ENCODE assay signal across 10 cellular contexts in genomic region chr15:99507732-99508571, GRCh38. TPM values are rescaled to one million over a fixed set of nuclear protein-coding genes. Genes with fewer than 3 reads are reported as not detected.
DNase-seq lines count a peak whose midpoint lies in the region; ATAC-seq and TF ChIP-seq lines count a peak whose summit lies in the region.
"Had no signal": no experiment of that assay in that cellular context is flagged by ENCODE, and none has a peak within 500 bp of the region (broad histone marks: within the 10 kb centered on the region; RNA-seq: fewer than 3 reads in every experiment).

No MANE protein-coding gene starts in this region.

- H3K9ac ChIP-seq in PC-3 (ENCODE audit: low read length) (peak overlapping the region; percentile 4; the same call in 1 of the 2 replicates), stomach smooth muscle (ENCODE audit: low read length in 2 of 2) (peak overlapping the region; percentile 65 to 66)

- H3K9me3 ChIP-seq in PC-3 (ENCODE audit: low read length) (no peaks in the 10 kb centered on the region), stomach smooth muscle (ENCODE audit: control insufficient read depth in 2 of 2, low read length in 2 of 2) (no peaks in the 10 kb centered on the region)

- peaks cover 78% of the 10 kb centered on the region for H3K4me1 Mint-ChIP-seq in activated CD8-positive, alpha-beta memory T cell treated with anti-CD3 and anti-CD28 coated beads, Interleukin-2, amount 10 ng/mL, durations not matched to agents 7 days and 5 days

- H3K27me3 ChIP-seq in PC-3 (ENCODE audit: low read length) (no peaks in the 10 kb centered on the region), stomach smooth muscle (ENCODE audit: control insufficient read depth in 1 of 2, insufficient read depth in 2 of 2, low read length in 2 of 2) (no peaks in the 10 kb centered on the region)

- POLR2A ChIA-PET in PC-3 (lab: Charles Lee; ENCODE audit: unreplicated experiment), result no interaction called here

- H3K4me3 Mint-ChIP-seq in activated CD8-positive, alpha-beta memory T cell treated with anti-CD3 and anti-CD28 coated beads, Interleukin-2, amount 10 ng/mL, durations not matched to agents 7 days and 5 days, result no peak overlapping the region
- H3K4me3 Mint-ChIP-seq: neural crest cell had no signal

- H3F3A ChIP-seq in PC-3 (ENCODE audit: low read length, unreplicated experiment), result no peaks in the 10 kb centered on the region

- intact Hi-C loops in PC-3 (cut with micrococcal nuclease) (loop anchor here (2.0 kb wide), 1 partner anchor 65 kb away; no protein-coding TSS in a partner anchor), Right ventricle myocardium superior (cut with DNase I) (loop anchor here (5.0 kb wide), 1 partner anchor 54 kb away; no protein-coding TSS in a partner anchor)

- H3K27ac Mint-ChIP-seq in activated CD8-positive, alpha-beta memory T cell treated with anti-CD3 and anti-CD28 coated beads, Interleukin-2, amount 10 ng/mL, durations not matched to agents 7 days and 5 days, result no peak overlapping the region

- H3K4me1 ChIP-seq in PC-3 (ENCODE audit: insufficient read depth, low read length) (peaks cover 32% of the 10 kb centered on the region), stomach smooth muscle (ENCODE audit: control insufficient read depth, insufficient read depth, low read length) (peaks cover 50% of the 10 kb centered on the region)

- H3K79me2 ChIP-seq in PC-3 (ENCODE audit: low read length), result no peaks in the 10 kb centered on the region

- H3K27ac ChIP-seq in PC-3 (ENCODE audit: low read length) (peak overlapping the region; percentile 73), stomach smooth muscle (ENCODE audit: low read length) (peak overlapping the region; percentile 95)
- H3K27ac ChIP-seq: C4-2B had no signal

- H3K36me3 Mint-ChIP-seq in activated CD8-positive, alpha-beta memory T cell treated with anti-CD3 and anti-CD28 coated beads, Interleukin-2, amount 10 ng/mL, durations not matched to agents 7 days and 5 days, result peaks cover 5% of the 10 kb centered on the region

- H3K36me3 ChIP-seq in PC-3 (ENCODE audit: low read depth, low read length), result no peaks in the 10 kb centered on the region
- H3K36me3 ChIP-seq in stomach smooth muscle (ENCODE audit: control insufficient read depth in 2 of 2, insufficient read depth in 2 of 2, low read length in 2 of 2), result no peaks in the 10 kb centered on the region

- H3K9me2 ChIP-seq in PC-3 (replicated peaks; ENCODE audit: low read length), result no peaks in the 10 kb centered on the region

- DNase-seq in activated CD8-positive, alpha-beta memory T cell treated with anti-CD3 and anti-CD28 coated beads, Interleukin-2, amount 10 ng/mL, durations not matched to agents 7 days and 5 days, result peak; percentile 67
- no peak for DNase-seq in activated CD8-positive, alpha-beta memory T cell treated with anti-CD3 and anti-CD28 coated beads, Interleukin-2, amount 50 U/mL, for 48 hours
- DNase-seq in PC-3, result peak; percentile 78
- DNase-seq in Right ventricle myocardium superior, result no peak
- DNase-seq in RKO (ENCODE audit: low spot score), result no peak
- no peak for DNase-seq in DMS79 treated with DMSO at 0.1 percent for 48 hours (lab: John Stamatoyannopoulos, UW)
- no peak for DNase-seq in D341Med (ENCODE audit: low spot score)

- TF ChIP-seq CTCF in PC-3 (conservative IDR thresholded peaks at IDR 0.05; ENCODE audit: low read depth, low read length), result no peak

- CTCF ChIA-PET in activated CD8-positive, alpha-beta memory T cell treated with anti-CD3 and anti-CD28 coated beads, Interleukin-2, amount 10 ng/mL, durations not matched to agents 7 days and 5 days (lab: Charles Lee), result no interaction called here
- CTCF ChIA-PET in PC-3 (lab: Charles Lee), result no interaction called here

- peaks cover 15% of the 10 kb centered on the region for H3K27me3 Mint-ChIP-seq in activated CD8-positive, alpha-beta memory T cell treated with anti-CD3 and anti-CD28 coated beads, Interleukin-2, amount 10 ng/mL, durations not matched to agents 7 days and 5 days

- peak overlapping the region; percentile 67 for H3K4me2 ChIP-seq in PC-3 (ENCODE audit: low read length)

- peak; percentile 25 for ATAC-seq in activated CD8-positive, alpha-beta memory T cell treated with anti-CD3 and anti-CD28 coated beads, Interleukin-2, amount 10 ng/mL, durations not matched to agents 7 days and 5 days
- ATAC-seq in PC-3 (peak; percentile 78), Right ventricle myocardium superior (ENCODE audit: poor library complexity) (peak; percentile 58)

- peak overlapping the region; percentile 69 for H2AFZ ChIP-seq in PC-3 (ENCODE audit: low read length)

- H3K4me3 ChIP-seq in PC-3 (ENCODE audit: low read length) (peak overlapping the region; percentile 21; the same call in 1 of the 2 replicates), stomach smooth muscle (ENCODE audit: low read length in 2 of 2) (peak overlapping the region; percentile 1 to 59)

- BruUV-seq in PC-3 (replicated peaks; lab: Mats Ljungman, UMichigan), result TSS peak; percentile 44

- no peaks in the 10 kb centered on the region for H4K20me1 ChIP-seq in PC-3 (ENCODE audit: low read length)

- H3K9me3 Mint-ChIP-seq in activated CD8-positive, alpha-beta memory T cell treated with anti-CD3 and anti-CD28 coated beads, Interleukin-2, amount 10 ng/mL, durations not matched to agents 7 days and 5 days (ENCODE audit: low read depth), result no peaks in the 10 kb centered on the region

RNA-seq across cellular contexts. Expression of gene MEF2A, which starts 57.8 kb away (rescaled TPM):
- total RNA-seq in activated CD8-positive, alpha-beta memory T cell treated with anti-CD3 and anti-CD28 coated beads, Interleukin-2, amount 10 ng/mL, durations not matched to agents 7 days and 5 days, result 10 to 100 TPM; 20.4 to 23.4 TPM
- total RNA-seq in PC-3 (2014; rRNA removed) (16.5 and 21.3 TPM in 2 replicates), Right ventricle myocardium superior (137 TPM)

Comparison
In these comparisons a context has a peak if more than half of its experiments do, and no peak if none do; other contexts are left out.
1. DNase-seq: peak in activated CD8-positive, alpha-beta memory T cell treated with anti-CD3 and anti-CD28 coated beads, Interleukin-2, amount 10 ng/mL, durations not matched to agents 7 days and 5 days (single experiment) and PC-3 (single experiment); none in activated CD8-positive, alpha-beta memory T cell treated with anti-CD3 and anti-CD28 coated beads, Interleukin-2, amount 50 U/mL, for 48 hours (single experiment), Right ventricle myocardium superior (single experiment), RKO (single experiment), DMS79 treated with DMSO at 0.1 percent for 48 hours (single experiment) and D341Med (single experiment).
2. ATAC-seq: peak in every context shown above with its lines; median percentile 78 in PC-3; 58 in Right ventricle myocardium superior; 25 in activated CD8-positive, alpha-beta memory T cell treated with anti-CD3 and anti-CD28 coated beads, Interleukin-2, amount 10 ng/mL, durations not matched to agents 7 days and 5 days.